1 cellular context compared by ENCODE assay signal in the genomic region with DNA sequence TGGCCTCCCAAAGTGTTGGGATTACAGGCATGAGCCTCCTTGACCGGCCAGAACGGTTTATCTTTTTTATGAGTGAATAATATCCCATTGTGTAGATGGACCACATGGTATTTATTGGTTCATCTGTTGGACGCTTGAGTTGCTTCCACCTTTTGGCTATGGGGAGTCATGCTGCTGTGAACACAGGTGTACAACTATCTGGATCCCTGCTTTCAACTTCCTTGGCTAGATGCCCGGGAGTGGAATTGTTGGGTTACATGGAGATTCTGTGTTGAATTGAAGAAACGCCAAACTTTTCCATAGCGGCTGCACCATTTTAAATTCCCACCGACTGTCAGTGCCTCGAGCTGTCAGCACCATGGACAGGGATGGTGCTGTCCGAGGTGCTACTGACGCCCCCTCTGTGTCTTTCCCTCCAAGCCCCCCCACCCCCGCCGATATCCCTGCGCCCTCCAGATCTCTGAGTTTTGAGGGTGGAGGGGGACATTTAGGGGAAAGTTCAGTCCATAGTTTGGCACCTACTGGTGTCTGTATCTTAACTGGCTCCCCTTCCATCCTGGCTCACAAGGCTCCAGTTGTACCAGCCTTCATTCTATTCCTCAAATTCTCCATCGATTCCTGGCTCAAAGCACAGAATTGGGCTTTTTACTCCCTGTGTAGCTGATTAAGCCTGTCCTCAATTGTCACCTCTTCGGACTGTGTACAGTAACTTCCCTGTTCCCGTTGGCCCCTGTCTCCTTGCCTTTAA.
TF ChIP-seq lines count a peak whose summit lies in the region.

No MANE protein-coding gene starts in this region.

TF ChIP-seq in SK-N-SH treated with all-trans-retinoic acid at 6 μM for 48 hours, 23 proteins besides CTCF, POLR2A, EP300 and RAD21:
- TF ChIP-seq TOX (CRISPR knock-in tag; IDR thresholded peaks at IDR 0.05; ENCODE audit: borderline replicate concordance), result no peak
- TF ChIP-seq CSDC2 (CRISPR knock-in tag; IDR thresholded peaks at IDR 0.05), result 0 out of 2 replicates have a peak, but pooled peaks have one; percentile 70
TF ChIP-seq in SK-N-SH treated with all-trans-retinoic acid at 6 μM for 48 hours: peak in this region for 1.
